Comparison of ENCODE assay signal across 18 cellular contexts in genomic region chr7:38548605-38549004, GRCh38.
"Had no signal": no experiment of that assay in that cellular context is flagged by ENCODE, and none has a peak within 500 bp of the region (broad histone marks: within the 10 kb centered on the region; RNA-seq: fewer than 3 reads in every experiment).

No MANE protein-coding gene starts in this region.

- H3K27ac ChIP-seq: body of pancreas, cardiac muscle cell, left lung, right lobe of liver, skin epidermis, thyroid gland had no signal

- DNase-seq: activated CD4-positive, alpha-beta T cell treated with anti-CD3 and anti-CD28 coated beads for 1 hour; activated CD4-positive, alpha-beta T cell treated with anti-CD3 and anti-CD28 coated beads, Interleukin-2, amount 50 U/mL, for 1 hour; activated CD8-positive, alpha-beta T cell treated with anti-CD3 and anti-CD28 coated beads, Interleukin-2, amount 10 ng/mL, durations not matched to agents 7 days and 5 days; activated gamma-delta T cell; activated naive CD4-positive, alpha-beta T cell treated with anti-CD3 and anti-CD28 coated beads, Interleukin-2, amount 50 U/mL, for 16 hours; anterior cingulate cortex; body of pancreas; foreskin fibroblast; left lung; naive thymus-derived CD4-positive, alpha-beta T cell; occipital lobe; right lobe of liver; stimulated activated CD4-positive, alpha-beta T cell treated with anti-CD3 and anti-CD28 coated beads, Interleukin-1b, Interleukin-23, amount 100 ng/mL, for 48 hours; substantia nigra; thyroid gland had no signal

- H3K9me3 ChIP-seq: body of pancreas, left lung, right lobe of liver, thyroid gland had no signal

- ATAC-seq: activated CD8-positive, alpha-beta T cell treated with anti-CD3 and anti-CD28 coated beads, Interleukin-2, amount 10 ng/mL, durations not matched to agents 7 days and 5 days; body of pancreas; left lung; naive thymus-derived CD4-positive, alpha-beta T cell; right lobe of liver had no signal

- H3K4me3 ChIP-seq: body of pancreas, cardiac muscle cell, left lung, lung, right lobe of liver, skin epidermis, thyroid gland had no signal

- H3K36me3 ChIP-seq: cardiac muscle cell, left lung, right lobe of liver, thyroid gland had no signal

- H3K27me3 ChIP-seq: body of pancreas, cardiac muscle cell, left lung, right lobe of liver, thyroid gland had no signal

- H3K4me1 ChIP-seq: body of pancreas, left lung, right lobe of liver, thyroid gland had no signal
